In the genomic region with DNA sequence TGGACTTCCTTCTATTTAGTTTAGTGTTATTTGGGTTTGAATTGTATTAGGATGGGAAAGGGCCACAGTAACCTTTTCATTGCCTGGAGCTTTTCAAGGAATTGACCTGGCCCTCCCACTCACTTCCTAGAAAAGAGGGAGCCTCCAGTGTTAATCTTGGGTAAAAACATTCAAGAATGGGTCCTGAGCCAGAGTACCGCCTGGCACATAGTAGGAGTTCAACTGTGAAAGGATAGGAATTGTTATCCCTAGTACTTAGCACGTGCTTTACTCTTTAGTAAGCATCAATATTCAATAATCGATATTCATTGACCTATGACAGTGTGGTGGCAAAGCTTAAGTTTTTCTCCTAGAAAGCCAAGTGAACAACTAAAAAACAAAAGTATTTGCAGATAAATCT, we compare ENCODE assay signal across 17 cellular contexts.
DNase-seq lines count a peak whose midpoint lies in the region; ATAC-seq, FAIRE-seq and TF ChIP-seq lines count a peak whose summit lies in the region.
"Had no signal": no experiment of that assay in that cellular context is flagged by ENCODE, and none has a peak within 500 bp of the region (broad histone marks: within the 10 kb centered on the region; RNA-seq: fewer than 3 reads in every experiment).

No MANE protein-coding gene starts in this region.

- no peak for DNase-seq in HCT116 (ENCODE audit: low read depth, low spot score)
- peak in 1 of 4 experiments; percentile 33 for DNase-seq in K562 (ENCODE audit: extremely low read depth in 1 of 4, low spot score in 3 of 4)
- no peak for DNase-seq in mesenchymal stem cell
- DNase-seq in stimulated activated naive CD4-positive, alpha-beta T cell (lab: John Stamatoyannopoulos, UW), result no peak
- no peak for DNase-seq in NK-92 (lab: John Stamatoyannopoulos, UW; ENCODE audit: unreplicated experiment)
- no peak for DNase-seq in small intestine
- DNase-seq: 8988T; Calu3; CD4-positive, alpha-beta memory T cell; DMS79 treated with DMSO at 0.1 percent for 48 hours; GF-D8 had no signal

- H3K27me3 ChIP-seq in HCT116 (ENCODE audit: insufficient read depth, low read length), result no peaks in the 10 kb centered on the region
- H3K27me3 ChIP-seq in K562 (ENCODE audit: control insufficient read depth in 2 of 2, insufficient read depth in 2 of 2, low read length in 2 of 2), result no peaks in the 10 kb centered on the region
- no peaks in the 10 kb centered on the region for H3K27me3 ChIP-seq in mesenchymal stem cell (ENCODE audit: control insufficient read depth in 1 of 2, insufficient read depth in 1 of 2, low read length in 2 of 2)
- no peaks in the 10 kb centered on the region for H3K27me3 ChIP-seq in small intestine (ENCODE audit: control insufficient read depth in 2 of 2, insufficient read depth in 2 of 2, low read length in 2 of 2)
- H3K27me3 ChIP-seq: BLaER1 had no signal

- no peak overlapping the region for H3K4ac ChIP-seq in mesenchymal stem cell (ENCODE audit: low read depth in 1 of 2, low read length in 2 of 2)

- H2AFZ ChIP-seq in HCT116 (ENCODE audit: low read depth, low read length, poor library complexity, severe bottlenecking) (no peak overlapping the region), K562 (ENCODE audit: low read depth, low read length) (no peak overlapping the region), mesenchymal stem cell (ENCODE audit: low read depth, low read length) (no peak overlapping the region)
- H2AFZ ChIP-seq: GM23248 had no signal

- no peak overlapping the region for H3K4me3 ChIP-seq in HCT116 (replicated peaks in 1 of 2; ENCODE audit: low read depth in 1 of 2, low read length in 2 of 2)
- H3K4me3 ChIP-seq in K562, result no peak overlapping the region
- no peak overlapping the region for H3K4me3 ChIP-seq in mesenchymal stem cell (ENCODE audit: insufficient read depth in 1 of 2, low read depth in 1 of 2, low read length in 2 of 2)
- no peak overlapping the region for H3K4me3 ChIP-seq in small intestine (ENCODE audit: low read depth in 1 of 2, low read length in 2 of 2)
- H3K4me3 ChIP-seq: BLaER1, GM23248 had no signal

- no peaks in the 10 kb centered on the region for H3K9me2 ChIP-seq in HCT116 (ENCODE audit: insufficient read depth)

- H3K4me2 ChIP-seq in HCT116 (ENCODE audit: low read length), result no peak overlapping the region
- no peak overlapping the region for H3K4me2 ChIP-seq in K562 (ENCODE audit: insufficient read depth, low read length)
- H3K4me2 ChIP-seq in mesenchymal stem cell (ENCODE audit: low read length, poor library complexity, severe bottlenecking), result no peak overlapping the region
- H3K4me2 ChIP-seq: BLaER1 had no signal

- H3K23ac ChIP-seq in mesenchymal stem cell (ENCODE audit: low read length in 2 of 2), result no peak overlapping the region

- no peak overlapping the region for H3K18ac ChIP-seq in mesenchymal stem cell (ENCODE audit: low read depth in 1 of 2, low read length in 2 of 2)

- H3K79me1 ChIP-seq in mesenchymal stem cell (replicated peaks; ENCODE audit: low read length, poor library complexity, severe bottlenecking), result no peaks in the 10 kb centered on the region

- no peaks in the 10 kb centered on the region for H3K9me1 ChIP-seq in K562 (ENCODE audit: control insufficient read depth, insufficient read depth, low read length)

- TF ChIP-seq CTCF in 22Rv1 (IDR thresholded peaks at IDR 0.05) (no peak), HCT116 (IDR thresholded peaks at IDR 0.05 in 2 of 3, conservative IDR thresholded peaks at IDR 0.05 in 1 of 3; ENCODE audit: borderline replicate concordance in 1 of 3, insufficient read depth in 1 of 3, low read depth in 2 of 3, low read length in 2 of 3) (no peak), K562 (IDR thresholded peaks at IDR 0.05 in 2 of 3, conservative IDR thresholded peaks at IDR 0.05 in 1 of 3; ENCODE audit: insufficient read depth in 2 of 3, low read depth in 1 of 3, low read length in 3 of 3) (no peak)

- H4K20me1 ChIP-seq in HCT116 (ENCODE audit: insufficient read depth) (no peaks in the 10 kb centered on the region), K562 (replicated peaks; ENCODE audit: control insufficient read depth, insufficient read depth, low read length) (no peaks in the 10 kb centered on the region)
- H4K20me1 ChIP-seq: BLaER1 had no signal

- no peak overlapping the region for H2BK12ac ChIP-seq in mesenchymal stem cell (ENCODE audit: low read length in 2 of 2)

- BruUV-seq in HCT116 (replicated peaks; lab: Mats Ljungman, UMichigan), result no TSS peak
- BruUV-seq in K562 (replicated peaks; lab: Mats Ljungman, UMichigan), result no TSS peak

- no peak overlapping the region for H2BK120ac ChIP-seq in mesenchymal stem cell (ENCODE audit: low read depth, low read length)

- H3K27ac ChIP-seq in 22Rv1, result peak overlapping the region; percentile 51
- peak overlapping the region; percentile 73 for H3K27ac ChIP-seq in HCT116 (ENCODE audit: low read depth, low read length)
- no peak overlapping the region for H3K27ac ChIP-seq in K562 (ENCODE audit: extremely low read depth, low read depth, low read length)
- no peak overlapping the region for H3K27ac ChIP-seq in mesenchymal stem cell (ENCODE audit: low read length, poor library complexity, severe bottlenecking)
- no peak overlapping the region for H3K27ac ChIP-seq in small intestine (ENCODE audit: low read depth in 1 of 2, low read length in 1 of 2)
- H3K27ac ChIP-seq: BLaER1, GM23248 had no signal

- H3K9me3 ChIP-seq in HCT116 (ENCODE audit: control insufficient read depth in 1 of 2, insufficient read depth in 1 of 2, low read depth in 1 of 2, low read length in 2 of 2) (peaks cover 0 to 4% of the 10 kb centered on the region in 2 experiments; a peak in 1 of 4 replicates), K562 (replicated peaks; ENCODE audit: control insufficient read depth, insufficient read depth, low read depth, low read length) (no peaks in the 10 kb centered on the region), mesenchymal stem cell (ENCODE audit: control insufficient read depth, low read length) (no peaks in the 10 kb centered on the region), small intestine (ENCODE audit: control insufficient read depth, low read depth) (no peaks in the 10 kb centered on the region)
- H3K9me3 ChIP-seq: BLaER1 had no signal

- H3K36me3 ChIP-seq in HCT116 (ENCODE audit: control insufficient read depth in 1 of 2, insufficient read depth in 2 of 2, low read length in 2 of 2) (peaks cover 0 to 29% of the 10 kb centered on the region in 2 experiments; a peak in 2 of 4 replicates), K562 (ENCODE audit: control insufficient read depth, insufficient read depth, low read length) (no peaks in the 10 kb centered on the region), mesenchymal stem cell (ENCODE audit: control insufficient read depth in 1 of 2, insufficient read depth in 2 of 2, low read depth in 1 of 2, low read length in 2 of 2) (no peaks in the 10 kb centered on the region), small intestine (ENCODE audit: control insufficient read depth in 2 of 2, insufficient read depth in 2 of 2, low read length in 2 of 2) (no peaks in the 10 kb centered on the region)
- H3K36me3 ChIP-seq: BLaER1 had no signal

- POLR2A ChIA-PET in HCT116 (lab: Charles Lee) (interaction anchor here (1.3 kb wide), 2 partner anchors 9 to 33 kb away, joined by 3 to 4 read pairs; no protein-coding TSS in a partner anchor), K562 (lab: Yijun Ruan, JAX) (no interaction called here)

- 0 out of 2 replicates have a peak, but pooled peaks have one; percentile 9 for TF ChIP-seq RAD21 in HCT116 (IDR thresholded peaks at IDR 0.05; ENCODE audit: low read depth)
- no peak for TF ChIP-seq RAD21 in K562 (CRISPR knock-in tag; conservative IDR thresholded peaks at IDR 0.05 in 1 of 2, IDR thresholded peaks at IDR 0.05 in 1 of 2)

- CTCF ChIA-PET in HCT116 (lab: Charles Lee), result no interaction called here
- CTCF ChIA-PET in K562 (lab: Yijun Ruan, JAX; ENCODE audit: low intra/inter-chr PET ratio), result no interaction called here

- H3K9ac ChIP-seq in HCT116 (ENCODE audit: low read length), result no peak overlapping the region
- no peak overlapping the region for H3K9ac ChIP-seq in K562 (ENCODE audit: insufficient read depth in 1 of 2, low read depth in 2 of 2, low read length in 2 of 2)
- no peak overlapping the region for H3K9ac ChIP-seq in mesenchymal stem cell (ENCODE audit: low read length)
- H3K9ac ChIP-seq: BLaER1, GM23248 had no signal

- no peak overlapping the region for H3K14ac ChIP-seq in mesenchymal stem cell (ENCODE audit: low read length in 2 of 2)

- no peak overlapping the region for H2BK5ac ChIP-seq in mesenchymal stem cell (ENCODE audit: low read depth, low read length, poor library complexity, severe bottlenecking)

- H2AK5ac ChIP-seq in mesenchymal stem cell (ENCODE audit: low read length, severe bottlenecking), result peak overlapping the region; percentile 51

- RAD21 ChIA-PET in HCT116 (lab: Charles Lee; ENCODE audit: low non-redundant PET in 1 of 2, low total read pairs in 2 of 2, uncharacterized antibody in 2 of 2, unreplicated experiment in 2 of 2), result no interaction called here

- WGBS in K562 (ENCODE audit: insufficient coverage, low coverage, missing lambda C conversion rate), result 0% methylated on average over 3 of the region's 3 CpGs
- 100% methylated on average over 2 of the region's 3 CpGs for WGBS in mesenchymal stem cell
- WGBS in small intestine, 3 donors, result 84 to 92% (median 90%) methylated on average over 3 of the region's 3 CpGs

- ATAC-seq in HCT116, result no peak
- ATAC-seq in K562, result no peak
- no peak for ATAC-seq in GM18873 (IDR thresholded peaks at IDR 0.05; ENCODE audit: low FRiP score, unreplicated experiment)

- peaks cover 38 to 67% of the 10 kb centered on the region in 2 experiments for H3K4me1 ChIP-seq in HCT116 (ENCODE audit: control insufficient read depth in 1 of 2, insufficient read depth in 2 of 2, low read length in 2 of 2)
- H3K4me1 ChIP-seq in K562 (replicated peaks in 1 of 2; ENCODE audit: control insufficient read depth in 2 of 2, insufficient read depth in 2 of 2, low read length in 2 of 2), result no peaks in the 10 kb centered on the region; a peak in 1 of 5 replicates
- peaks cover 2% of the 10 kb centered on the region for H3K4me1 ChIP-seq in mesenchymal stem cell (ENCODE audit: control insufficient read depth, insufficient read depth, low read depth, low read length)
- no peaks in the 10 kb centered on the region for H3K4me1 ChIP-seq in small intestine (ENCODE audit: control insufficient read depth in 2 of 2, insufficient read depth in 1 of 2, low read depth in 1 of 2, low read length in 1 of 2)
- H3K4me1 ChIP-seq: BLaER1 had no signal

- peak overlapping the region; percentile 20 for H4K8ac ChIP-seq in mesenchymal stem cell (ENCODE audit: low read length)

- H4K91ac ChIP-seq in mesenchymal stem cell (ENCODE audit: low read length), result no peak overlapping the region

- in situ Hi-C loops in K562 (cut with MboI), result no loop called here

- intact Hi-C loops in HCT116 (cut with micrococcal nuclease) (loop anchor here (10.0 kb wide), 1 partner anchor 405 kb away; no protein-coding TSS in a partner anchor), K562 (cut with micrococcal nuclease) (no loop called here)

- TF ChIP-seq POLR2A in HCT116 (IDR thresholded peaks at IDR 0.05; ENCODE audit: borderline replicate concordance, extremely low read depth, insufficient read depth, insufficient read length), result no peak
- no peak for TF ChIP-seq POLR2A in K562 (conservative IDR thresholded peaks at IDR 0.05)

- no peak for TF ChIP-seq EP300 in K562 (IDR thresholded peaks at IDR 0.05; ENCODE audit: low read length)

- no peaks in the 10 kb centered on the region; the same call in 1 of the 2 replicates for H3K79me2 ChIP-seq in HCT116 (ENCODE audit: insufficient read depth, low read length)
- no peaks in the 10 kb centered on the region for H3K79me2 ChIP-seq in K562 (ENCODE audit: control insufficient read depth, insufficient read depth, low read length)

- H2BK15ac ChIP-seq in mesenchymal stem cell (ENCODE audit: low read depth, poor library complexity, severe bottlenecking), result no peak overlapping the region

- FAIRE-seq in K562 (lab: Jason Lieb, UNC) (no peak), small intestine (lab: Jason Lieb, UNC) (no peak)
- FAIRE-seq: GM19239, H54 had no signal

Comparison
In these comparisons a context has a peak if more than half of its experiments do, and no peak if none do; other contexts are left out.
1. H3K27ac ChIP-seq: peak in 22Rv1 (single experiment) and HCT116 (single experiment); none in K562 (single experiment), mesenchymal stem cell (single experiment) and small intestine (0 of 2).